ENCODE assay signal across 9 cellular contexts in genomic region chr22:31102441-31103081, GRCh38. TPM values are rescaled to one million over a fixed set of nuclear protein-coding genes. Genes with fewer than 3 reads are reported as not detected.
DNase-seq lines count a peak whose midpoint lies in the region; ATAC-seq and TF ChIP-seq lines count a peak whose summit lies in the region.
"Had no signal": no experiment of that assay in that cellular context is flagged by ENCODE, and none has a peak within 500 bp of the region (broad histone marks: within the 10 kb centered on the region; RNA-seq: fewer than 3 reads in every experiment).

No MANE protein-coding gene starts in this region.

- H3K9ac ChIP-seq in parathyroid adenoma = no peak overlapping the region

- peaks cover 18% of the 10 kb centered on the region for H3K4me1 ChIP-seq in CD4-positive, CD25-positive, alpha-beta regulatory T cell (ENCODE audit: control insufficient read depth, insufficient read depth, low read length, poor library complexity, severe bottlenecking)
- H3K4me1 ChIP-seq in SJSA1 (replicated peaks) = peaks cover 43% of the 10 kb centered on the region
- peaks cover 6% of the 10 kb centered on the region for H3K4me1 ChIP-seq in parathyroid adenoma

- no peak for ATAC-seq in CD4-positive, CD25-positive, alpha-beta regulatory T cell (ENCODE audit: low read depth in 2 of 2)
- no peak for ATAC-seq in HG02973 (IDR thresholded peaks at IDR 0.05; ENCODE audit: unreplicated experiment)

- peak overlapping the region in 1 of 4 donors; percentile 58 for H3K4me3 Mint-ChIP-seq in CD4-positive, CD25-positive, alpha-beta regulatory T cell

- no peak overlapping the region for H3K4me2 ChIP-seq in parathyroid adenoma (ENCODE audit: low read length)

- H3K79me2 ChIP-seq in parathyroid adenoma = no peaks in the 10 kb centered on the region

- H3K27ac Mint-ChIP-seq in CD4-positive, CD25-positive, alpha-beta regulatory T cell = peak overlapping the region in 2 of 3 donors; percentile 15 to 60

- H2AFZ ChIP-seq in parathyroid adenoma = no peak overlapping the region

- H3K9me3 Mint-ChIP-seq in CD4-positive, CD25-positive, alpha-beta regulatory T cell = peaks cover 0 to 1% (median 0%) of the 10 kb centered on the region in 7 donors

- no peaks in the 10 kb centered on the region for H3K9me3 ChIP-seq in CD4-positive, CD25-positive, alpha-beta regulatory T cell (ENCODE audit: control insufficient read depth in 2 of 2, low read length in 2 of 2)
- H3K9me3 ChIP-seq in SJSA1 (replicated peaks) = no peaks in the 10 kb centered on the region
- no peaks in the 10 kb centered on the region for H3K9me3 ChIP-seq in parathyroid adenoma (ENCODE audit: control insufficient read depth, low read length)

- H3K27ac ChIP-seq in CD4-positive, CD25-positive, alpha-beta regulatory T cell (ENCODE audit: insufficient read depth, low read length, poor library complexity, severe bottlenecking) = no peak overlapping the region
- H3K27ac ChIP-seq in SJSA1 (peak overlapping the region; percentile 62), parathyroid adenoma (peak overlapping the region; percentile 82)

- no peak for TF ChIP-seq CTCF in fibroblast of villous mesenchyme (IDR thresholded peaks at IDR 0.05; ENCODE audit: insufficient read depth, low read depth, low read length)
- TF ChIP-seq CTCF in parathyroid adenoma (IDR thresholded peaks at IDR 0.05) = no peak

- no peak overlapping the region for H3K4me3 ChIP-seq in CD4-positive, CD25-positive, alpha-beta regulatory T cell (ENCODE audit: low read depth, low read length)
- H3K4me3 ChIP-seq in SJSA1 (no peak overlapping the region), fibroblast of villous mesenchyme (ENCODE audit: low read depth, low read length) (no peak overlapping the region), parathyroid adenoma (ENCODE audit: low read depth, low read length) (no peak overlapping the region)

- no peaks in the 10 kb centered on the region for H3K27me3 ChIP-seq in CD4-positive, CD25-positive, alpha-beta regulatory T cell (ENCODE audit: control insufficient read depth, insufficient read depth, low read length)
- H3K27me3 ChIP-seq in SJSA1 (replicated peaks) (no peaks in the 10 kb centered on the region), parathyroid adenoma (ENCODE audit: control insufficient read depth, insufficient read depth, low read length) (no peaks in the 10 kb centered on the region)

- peaks cover 0 to 23% (median 12%) of the 10 kb centered on the region in 4 donors for H3K4me1 Mint-ChIP-seq in CD4-positive, CD25-positive, alpha-beta regulatory T cell

- DNase-seq in CD4-positive, CD25-positive, alpha-beta regulatory T cell = no peak
- DNase-seq in SJSA1 (ENCODE audit: low read depth in 1 of 2, low spot score in 2 of 2) = peak; percentile 80 to 91
- DNase-seq in fibroblast of villous mesenchyme (ENCODE audit: low read depth) = peak; percentile 99
- DNase-seq in NCI-H446 treated with DMSO at 0.1 percent for 48 hours (lab: John Stamatoyannopoulos, UW) = no peak
- no peak for DNase-seq in midbrain (lab: John Stamatoyannopoulos, UW)
- no peak for DNase-seq in amygdala (lab: John Stamatoyannopoulos, UW)
- DNase-seq: NCI-H526 had no signal

- H3K27me3 Mint-ChIP-seq in CD4-positive, CD25-positive, alpha-beta regulatory T cell = peaks cover 1% of the 10 kb centered on the region

- H3K36me3 ChIP-seq in CD4-positive, CD25-positive, alpha-beta regulatory T cell (ENCODE audit: control insufficient read depth, insufficient read depth, low read length) = no peaks in the 10 kb centered on the region
- H3K36me3 ChIP-seq in SJSA1 (peaks cover 95% of the 10 kb centered on the region), parathyroid adenoma (ENCODE audit: control insufficient read depth, insufficient read depth, low read length) (no peaks in the 10 kb centered on the region)

- H3K36me3 Mint-ChIP-seq in CD4-positive, CD25-positive, alpha-beta regulatory T cell = no peaks in the 10 kb centered on the region

RNA-seq across cellular contexts. Expression of gene SELENOM, which starts 4.8 kb away (rescaled TPM):
- total RNA-seq in CD4-positive, CD25-positive, alpha-beta regulatory T cell = 30.6 TPM
- polyA plus RNA-seq in CD4-positive, CD25-positive, alpha-beta regulatory T cell = 100 to 1,000 TPM; 113 to 142 (median 133) TPM
- 373 and 601 TPM in 2 replicates for total RNA-seq in SJSA1 (2014; rRNA removed; shearing (Covaris generic))
- 152 and 155 TPM in 2 replicates for total RNA-seq in fibroblast of villous mesenchyme

RNA-seq across cellular contexts. Expression of gene INPP5J, which starts 20.2 kb away (rescaled TPM):
- not detected for total RNA-seq in CD4-positive, CD25-positive, alpha-beta regulatory T cell
- under 1 TPM in 1 of 4 donors, not detected in 3; 0.47 TPM for polyA plus RNA-seq in CD4-positive, CD25-positive, alpha-beta regulatory T cell
- total RNA-seq in SJSA1 (2014; rRNA removed; shearing (Covaris generic)) = 0.13 and 0.21 TPM in 2 replicates
- 0.43 and 0.97 TPM in 2 replicates for total RNA-seq in fibroblast of villous mesenchyme

RNA-seq across cellular contexts. Expression of gene SMTN, which starts 21.4 kb away (rescaled TPM):
- total RNA-seq in CD4-positive, CD25-positive, alpha-beta regulatory T cell = 6.5 TPM
- polyA plus RNA-seq in CD4-positive, CD25-positive, alpha-beta regulatory T cell = under 1 TPM in 3 of 4 donors, not detected in 1; 0.33 to 0.78 (median 0.47) TPM
- total RNA-seq in SJSA1 (2014; rRNA removed; shearing (Covaris generic)) = 121 and 155 TPM in 2 replicates
- 75.7 and 94.1 TPM in 2 replicates for total RNA-seq in fibroblast of villous mesenchyme

RNA-seq across cellular contexts. Expression of gene PLA2G3, which starts 37.7 kb away (rescaled TPM):
- not detected for total RNA-seq in CD4-positive, CD25-positive, alpha-beta regulatory T cell
- polyA plus RNA-seq in CD4-positive, CD25-positive, alpha-beta regulatory T cell = not detected
- not detected in 2 replicates for total RNA-seq in SJSA1 (2014; rRNA removed; shearing (Covaris generic))
- total RNA-seq in fibroblast of villous mesenchyme = 0.32 and 0.43 TPM in 2 replicates

RNA-seq across cellular contexts. Expression of gene RNF185, which starts 57.4 kb away (rescaled TPM):
- 13.8 TPM for total RNA-seq in CD4-positive, CD25-positive, alpha-beta regulatory T cell
- 10 to 100 TPM; 23.6 to 34.7 (median 30.4) TPM for polyA plus RNA-seq in CD4-positive, CD25-positive, alpha-beta regulatory T cell
- total RNA-seq in SJSA1 (2014; rRNA removed; shearing (Covaris generic)) = 25.4 and 34.8 TPM in 2 replicates
- total RNA-seq in fibroblast of villous mesenchyme = 34.5 and 35.0 TPM in 2 replicates

Comparison
In these comparisons a context has a peak if more than half of its experiments do, and no peak if none do; other contexts are left out.
1. DNase-seq: peak in SJSA1 (2 of 2) and fibroblast of villous mesenchyme (single experiment); none in CD4-positive, CD25-positive, alpha-beta regulatory T cell (0 of 3), NCI-H446 treated with DMSO at 0.1 percent for 48 hours (single experiment), midbrain (single experiment) and amygdala (0 of 56).
2. RNA of gene SMTN, which starts 21.4 kb away (total RNA-seq): 121 to 155 TPM in SJSA1 and 75.7 to 94.1 TPM in fibroblast of villous mesenchyme; 6.5 TPM in CD4-positive, CD25-positive, alpha-beta regulatory T cell (single experiment); every median in the first group is over 10 times any median in the second.